ENCODE assay signal across 1 cellular context in genomic region chr1:168102482-168102881, GRCh38.
TF ChIP-seq lines count a peak whose summit lies in the region.

No MANE protein-coding gene starts in this region.

TF ChIP-seq in IMR-90, 13 proteins besides CTCF, POLR2A, EP300 and RAD21 (continued from another document):
- TF ChIP-seq CEBPB (IDR thresholded peaks at IDR 0.05; ENCODE audit: low read depth, low read length): no peak
- no peak for TF ChIP-seq RCOR1 (IDR thresholded peaks at IDR 0.05; ENCODE audit: insufficient replicate concordance, low read length)
- no peak for TF ChIP-seq FOS (IDR thresholded peaks at IDR 0.05; ENCODE audit: low read depth, low read length)
